ENCODE assay signal across 27 cellular contexts in genomic region chr3:53200501-53201189, GRCh38.
"Had no signal": no experiment of that assay in that cellular context is flagged by ENCODE, and none has a peak within 500 bp of the region (broad histone marks: within the 10 kb centered on the region; RNA-seq: fewer than 3 reads in every experiment).

No MANE protein-coding gene starts in this region.

- H3K4me1 Mint-ChIP-seq: natural killer cell had no signal

- H3K4me1 ChIP-seq: neural progenitor cell had no signal

- FAIRE-seq: small intestine had no signal

- H3K27me3 ChIP-seq: neural progenitor cell, ovary, right lobe of liver, sigmoid colon, stomach, thyroid gland, tibial nerve, upper lobe of left lung, uterus had no signal

- H3K4me3 ChIP-seq: neural progenitor cell, ovary, psoas muscle, right lobe of liver, sigmoid colon, stomach, thoracic aorta, thyroid gland, tibial nerve, upper lobe of left lung, uterus had no signal

- H3K27ac Mint-ChIP-seq: natural killer cell; neural progenitor cell; progenitor cell of endocrine pancreas; stimulated activated effector memory CD8-positive, alpha-beta T cell treated with anti-CD3 and anti-CD28 coated beads, Interleukin-12 subunit alpha, Interleukin-12 subunit beta, amount 100 ng/mL, for 72 hours; stimulated activated naive CD8-positive, alpha-beta T cell treated with anti-CD3 and anti-CD28 coated beads, Interleukin-15, Interleukin-2, amounts not matched to agents 100 ng/mL and 50 ng/mL, for 24 hours had no signal

- H3K9me3 Mint-ChIP-seq: natural killer cell; neural progenitor cell; stimulated activated effector memory CD8-positive, alpha-beta T cell treated with anti-CD3 and anti-CD28 coated beads, Interleukin-12 subunit alpha, Interleukin-12 subunit beta, amount 100 ng/mL, for 72 hours; stimulated activated naive B cell treated with anti-CD40 and anti-IgM and Interleukin-4, amounts not matched to agents 10 μg/mL and 1 μg/mL and 100 μg/mL, for 72 hours; stimulated activated naive CD8-positive, alpha-beta T cell treated with anti-CD3 and anti-CD28 coated beads, Interleukin-15, Interleukin-2, amounts not matched to agents 100 ng/mL and 50 ng/mL, for 24 hours had no signal

- H3K27ac ChIP-seq: neural progenitor cell, ovary, parathyroid adenoma, psoas muscle, right lobe of liver, sigmoid colon, stomach, thoracic aorta, thyroid gland, tibial nerve, upper lobe of left lung, uterus had no signal

- H3K36me3 Mint-ChIP-seq: natural killer cell; neural progenitor cell; stimulated activated effector memory CD8-positive, alpha-beta T cell treated with anti-CD3 and anti-CD28 coated beads, Interleukin-12 subunit alpha, Interleukin-12 subunit beta, amount 100 ng/mL, for 72 hours had no signal

- H3K9me3 ChIP-seq: ovary, psoas muscle, right lobe of liver, sigmoid colon, stomach, thoracic aorta, thyroid gland, tibial nerve, upper lobe of left lung, uterus had no signal

- H3K36me3 ChIP-seq: neural progenitor cell, ovary, right lobe of liver, sigmoid colon, stomach, thoracic aorta, thyroid gland, tibial nerve, upper lobe of left lung, uterus had no signal

- H3K27me3 Mint-ChIP-seq: stimulated activated naive B cell treated with anti-CD40 and anti-IgM and Interleukin-4, amounts not matched to agents 10 μg/mL and 1 μg/mL and 100 μg/mL, for 72 hours; stimulated activated naive CD8-positive, alpha-beta T cell treated with anti-CD3 and anti-CD28 coated beads, Interleukin-15, Interleukin-2, amounts not matched to agents 100 ng/mL and 50 ng/mL, for 24 hours had no signal

- DNase-seq: natural killer cell; occipital lobe; ovary; psoas muscle; right lobe of liver; sigmoid colon; small intestine; stimulated activated CD4-positive, alpha-beta T cell treated with anti-CD3 and anti-CD28 coated beads, Interleukin-15, amount 100 ng/mL, for 24 hours; stimulated activated CD4-positive, alpha-beta T cell treated with anti-CD3 and anti-CD28 coated beads, Interleukin-2, amount 100 ng/mL, for 24 hours; stimulated activated CD4-positive, alpha-beta T cell treated with anti-CD3 and anti-CD28 coated beads, Interleukin-2, amount 100 ng/mL, for 48 hours; stimulated activated CD4-positive, alpha-beta T cell treated with anti-CD3 and anti-CD28 coated beads, Interleukin-4, amount 100 ng/mL, for 24 hours; stimulated activated naive B cell treated with anti-CD40 and anti-IgM and Interleukin-4, amounts not matched to agents 10 μg/mL and 1 μg/mL and 100 μg/mL, for 72 hours; stimulated activated naive CD4-positive, alpha-beta T cell treated with Interleukin-2 at 50 U/mL for 16 hours; stomach; thyroid gland; trophoblast cell; upper lobe of left lung; uterus had no signal

- H3K4me3 Mint-ChIP-seq: natural killer cell; nephron; neural progenitor cell; stimulated activated effector memory CD8-positive, alpha-beta T cell treated with anti-CD3 and anti-CD28 coated beads, Interleukin-12 subunit alpha, Interleukin-12 subunit beta, amount 100 ng/mL, for 72 hours; stimulated activated naive B cell treated with anti-CD40 and anti-IgM and Interleukin-4, amounts not matched to agents 10 μg/mL and 1 μg/mL and 100 μg/mL, for 72 hours; stimulated activated naive CD8-positive, alpha-beta T cell treated with anti-CD3 and anti-CD28 coated beads, Interleukin-15, Interleukin-2, amounts not matched to agents 100 ng/mL and 50 ng/mL, for 24 hours had no signal

- ATAC-seq: natural killer cell; psoas muscle; right cardiac atrium; right lobe of liver; stimulated activated effector memory CD8-positive, alpha-beta T cell treated with anti-CD3 and anti-CD28 coated beads, Interleukin-12 subunit alpha, Interleukin-12 subunit beta, amount 100 ng/mL, for 72 hours; stimulated activated naive B cell treated with anti-CD40 and anti-IgM and Interleukin-4, amounts not matched to agents 10 μg/mL and 1 μg/mL and 100 μg/mL, for 72 hours had no signal
